Comparison of ENCODE assay signal across 1 cellular context in the genomic region with DNA sequence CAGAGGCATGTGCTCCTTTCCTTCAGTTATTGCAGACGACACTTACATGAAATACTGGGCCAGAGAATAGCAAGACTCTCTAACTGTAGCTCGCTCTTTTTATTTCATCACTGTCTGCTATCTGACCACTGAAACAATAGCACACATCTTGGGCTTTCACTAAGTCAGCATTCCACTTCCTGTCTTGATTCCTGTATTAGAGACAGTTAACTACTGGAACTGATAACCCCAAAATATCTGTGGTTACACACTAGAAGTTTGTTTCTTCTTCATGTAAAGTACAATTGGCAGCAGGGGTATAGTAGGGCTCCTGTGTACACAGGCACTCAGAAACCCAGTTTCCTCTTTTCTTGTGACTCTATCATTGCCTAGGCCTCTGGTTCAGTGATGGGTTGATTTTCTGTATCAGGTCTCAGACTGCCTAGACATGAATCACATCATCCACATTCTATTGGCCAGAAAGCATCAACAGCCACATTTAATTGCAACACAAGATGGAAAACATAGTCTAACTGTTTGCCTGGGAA.
TF ChIP-seq lines count a peak whose summit lies in the region.

No MANE protein-coding gene starts in this region.

TF ChIP-seq in H1, 55 proteins besides CTCF, POLR2A, EP300 and RAD21 (continued from another document):
- TF ChIP-seq, protein P1, sequence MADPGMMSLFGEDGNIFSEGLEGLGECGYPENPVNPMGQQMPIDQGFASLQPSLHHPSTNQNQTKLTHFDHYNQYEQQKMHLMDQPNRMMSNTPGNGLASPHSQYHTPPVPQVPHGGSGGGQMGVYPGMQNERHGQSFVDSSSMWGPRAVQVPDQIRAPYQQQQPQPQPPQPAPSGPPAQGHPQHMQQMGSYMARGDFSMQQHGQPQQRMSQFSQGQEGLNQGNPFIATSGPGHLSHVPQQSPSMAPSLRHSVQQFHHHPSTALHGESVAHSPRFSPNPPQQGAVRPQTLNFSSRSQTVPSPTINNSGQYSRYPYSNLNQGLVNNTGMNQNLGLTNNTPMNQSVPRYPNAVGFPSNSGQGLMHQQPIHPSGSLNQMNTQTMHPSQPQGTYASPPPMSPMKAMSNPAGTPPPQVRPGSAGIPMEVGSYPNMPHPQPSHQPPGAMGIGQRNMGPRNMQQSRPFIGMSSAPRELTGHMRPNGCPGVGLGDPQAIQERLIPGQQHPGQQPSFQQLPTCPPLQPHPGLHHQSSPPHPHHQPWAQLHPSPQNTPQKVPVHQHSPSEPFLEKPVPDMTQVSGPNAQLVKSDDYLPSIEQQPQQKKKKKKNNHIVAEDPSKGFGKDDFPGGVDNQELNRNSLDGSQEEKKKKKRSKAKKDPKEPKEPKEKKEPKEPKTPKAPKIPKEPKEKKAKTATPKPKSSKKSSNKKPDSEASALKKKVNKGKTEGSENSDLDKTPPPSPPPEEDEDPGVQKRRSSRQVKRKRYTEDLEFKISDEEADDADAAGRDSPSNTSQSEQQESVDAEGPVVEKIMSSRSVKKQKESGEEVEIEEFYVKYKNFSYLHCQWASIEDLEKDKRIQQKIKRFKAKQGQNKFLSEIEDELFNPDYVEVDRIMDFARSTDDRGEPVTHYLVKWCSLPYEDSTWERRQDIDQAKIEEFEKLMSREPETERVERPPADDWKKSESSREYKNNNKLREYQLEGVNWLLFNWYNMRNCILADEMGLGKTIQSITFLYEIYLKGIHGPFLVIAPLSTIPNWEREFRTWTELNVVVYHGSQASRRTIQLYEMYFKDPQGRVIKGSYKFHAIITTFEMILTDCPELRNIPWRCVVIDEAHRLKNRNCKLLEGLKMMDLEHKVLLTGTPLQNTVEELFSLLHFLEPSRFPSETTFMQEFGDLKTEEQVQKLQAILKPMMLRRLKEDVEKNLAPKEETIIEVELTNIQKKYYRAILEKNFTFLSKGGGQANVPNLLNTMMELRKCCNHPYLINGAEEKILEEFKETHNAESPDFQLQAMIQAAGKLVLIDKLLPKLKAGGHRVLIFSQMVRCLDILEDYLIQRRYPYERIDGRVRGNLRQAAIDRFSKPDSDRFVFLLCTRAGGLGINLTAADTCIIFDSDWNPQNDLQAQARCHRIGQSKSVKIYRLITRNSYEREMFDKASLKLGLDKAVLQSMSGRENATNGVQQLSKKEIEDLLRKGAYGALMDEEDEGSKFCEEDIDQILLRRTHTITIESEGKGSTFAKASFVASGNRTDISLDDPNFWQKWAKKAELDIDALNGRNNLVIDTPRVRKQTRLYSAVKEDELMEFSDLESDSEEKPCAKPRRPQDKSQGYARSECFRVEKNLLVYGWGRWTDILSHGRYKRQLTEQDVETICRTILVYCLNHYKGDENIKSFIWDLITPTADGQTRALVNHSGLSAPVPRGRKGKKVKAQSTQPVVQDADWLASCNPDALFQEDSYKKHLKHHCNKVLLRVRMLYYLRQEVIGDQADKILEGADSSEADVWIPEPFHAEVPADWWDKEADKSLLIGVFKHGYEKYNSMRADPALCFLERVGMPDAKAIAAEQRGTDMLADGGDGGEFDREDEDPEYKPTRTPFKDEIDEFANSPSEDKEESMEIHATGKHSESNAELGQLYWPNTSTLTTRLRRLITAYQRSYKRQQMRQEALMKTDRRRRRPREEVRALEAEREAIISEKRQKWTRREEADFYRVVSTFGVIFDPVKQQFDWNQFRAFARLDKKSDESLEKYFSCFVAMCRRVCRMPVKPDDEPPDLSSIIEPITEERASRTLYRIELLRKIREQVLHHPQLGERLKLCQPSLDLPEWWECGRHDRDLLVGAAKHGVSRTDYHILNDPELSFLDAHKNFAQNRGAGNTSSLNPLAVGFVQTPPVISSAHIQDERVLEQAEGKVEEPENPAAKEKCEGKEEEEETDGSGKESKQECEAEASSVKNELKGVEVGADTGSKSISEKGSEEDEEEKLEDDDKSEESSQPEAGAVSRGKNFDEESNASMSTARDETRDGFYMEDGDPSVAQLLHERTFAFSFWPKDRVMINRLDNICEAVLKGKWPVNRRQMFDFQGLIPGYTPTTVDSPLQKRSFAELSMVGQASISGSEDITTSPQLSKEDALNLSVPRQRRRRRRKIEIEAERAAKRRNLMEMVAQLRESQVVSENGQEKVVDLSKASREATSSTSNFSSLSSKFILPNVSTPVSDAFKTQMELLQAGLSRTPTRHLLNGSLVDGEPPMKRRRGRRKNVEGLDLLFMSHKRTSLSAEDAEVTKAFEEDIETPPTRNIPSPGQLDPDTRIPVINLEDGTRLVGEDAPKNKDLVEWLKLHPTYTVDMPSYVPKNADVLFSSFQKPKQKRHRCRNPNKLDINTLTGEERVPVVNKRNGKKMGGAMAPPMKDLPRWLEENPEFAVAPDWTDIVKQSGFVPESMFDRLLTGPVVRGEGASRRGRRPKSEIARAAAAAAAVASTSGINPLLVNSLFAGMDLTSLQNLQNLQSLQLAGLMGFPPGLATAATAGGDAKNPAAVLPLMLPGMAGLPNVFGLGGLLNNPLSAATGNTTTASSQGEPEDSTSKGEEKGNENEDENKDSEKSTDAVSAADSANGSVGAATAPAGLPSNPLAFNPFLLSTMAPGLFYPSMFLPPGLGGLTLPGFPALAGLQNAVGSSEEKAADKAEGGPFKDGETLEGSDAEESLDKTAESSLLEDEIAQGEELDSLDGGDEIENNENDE (IDR thresholded peaks at IDR 0.05; ENCODE audit: insufficient replicate concordance, low read length) = no peak
- TF ChIP-seq CBX8 (IDR thresholded peaks at IDR 0.05; ENCODE audit: borderline replicate concordance, low read depth, low read length) = no peak
- TF ChIP-seq SP2 (IDR thresholded peaks at IDR 0.05; ENCODE audit: low read length) = no peak
- TF ChIP-seq, protein P2, sequence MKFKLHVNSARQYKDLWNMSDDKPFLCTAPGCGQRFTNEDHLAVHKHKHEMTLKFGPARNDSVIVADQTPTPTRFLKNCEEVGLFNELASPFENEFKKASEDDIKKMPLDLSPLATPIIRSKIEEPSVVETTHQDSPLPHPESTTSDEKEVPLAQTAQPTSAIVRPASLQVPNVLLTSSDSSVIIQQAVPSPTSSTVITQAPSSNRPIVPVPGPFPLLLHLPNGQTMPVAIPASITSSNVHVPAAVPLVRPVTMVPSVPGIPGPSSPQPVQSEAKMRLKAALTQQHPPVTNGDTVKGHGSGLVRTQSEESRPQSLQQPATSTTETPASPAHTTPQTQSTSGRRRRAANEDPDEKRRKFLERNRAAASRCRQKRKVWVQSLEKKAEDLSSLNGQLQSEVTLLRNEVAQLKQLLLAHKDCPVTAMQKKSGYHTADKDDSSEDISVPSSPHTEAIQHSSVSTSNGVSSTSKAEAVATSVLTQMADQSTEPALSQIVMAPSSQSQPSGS (IDR thresholded peaks at IDR 0.05; ENCODE audit: low read length) = no peak
TF ChIP-seq in H1: peak in this region for 0.
